ENCODE assay signal across 21 cellular contexts in genomic region chrX:20620301-20620700, GRCh38.
DNase-seq lines count a peak whose midpoint lies in the region; ATAC-seq and TF ChIP-seq lines count a peak whose summit lies in the region.
"Had no signal": no experiment of that assay in that cellular context is flagged by ENCODE, and none has a peak within 500 bp of the region (broad histone marks: within the 10 kb centered on the region; RNA-seq: fewer than 3 reads in every experiment).

No MANE protein-coding gene starts in this region.

- H3K27me3 ChIP-seq in brain microvascular endothelial cell (replicated peaks): no peaks in the 10 kb centered on the region
- H3K27me3 ChIP-seq: heart left ventricle, neutrophil, sigmoid colon, uterus had no signal

- H3K9me3 Mint-ChIP-seq in chondrocyte (ENCODE audit: low read depth): peaks cover 14% of the 10 kb centered on the region
- H3K9me3 Mint-ChIP-seq: activated B cell treated with CpG ODN at 0.5 μM for 24 hours; central memory CD8-positive, alpha-beta T cell; HFFc6; stimulated activated memory B cell treated with anti-CD40 and anti-IgM and Interleukin-4, amounts not matched to agents 10 μg/mL and 1 μg/mL and 100 μg/mL, for 72 hours had no signal

- no peaks in the 10 kb centered on the region for H3K36me3 Mint-ChIP-seq in chondrocyte (ENCODE audit: low read depth)
- H3K36me3 Mint-ChIP-seq: activated CD8-positive, alpha-beta memory T cell treated with anti-CD3 and anti-CD28 coated beads, Interleukin-2, amount 10 ng/mL, durations not matched to agents 7 days and 5 days; stimulated activated memory B cell treated with anti-CD40 and anti-IgM and Interleukin-4, amounts not matched to agents 10 μg/mL and 1 μg/mL and 100 μg/mL, for 72 hours had no signal

- no peak overlapping the region for H3K4me3 ChIP-seq in brain microvascular endothelial cell (ENCODE audit: low read depth, low read length)
- H3K4me3 ChIP-seq: heart left ventricle, sigmoid colon, uterus had no signal

- H3K4me3 Mint-ChIP-seq in chondrocyte (ENCODE audit: unreplicated experiment): no peak overlapping the region
- H3K4me3 Mint-ChIP-seq: activated B cell treated with CpG ODN at 0.5 μM for 24 hours; activated CD8-positive, alpha-beta memory T cell treated with anti-CD3 and anti-CD28 coated beads, Interleukin-2, amount 10 ng/mL, durations not matched to agents 7 days and 5 days; central memory CD8-positive, alpha-beta T cell; HFFc6; stimulated activated memory B cell treated with anti-CD40 and anti-IgM and Interleukin-4, amounts not matched to agents 10 μg/mL and 1 μg/mL and 100 μg/mL, for 72 hours had no signal

- TF ChIP-seq CTCF in brain microvascular endothelial cell (IDR thresholded peaks at IDR 0.05; ENCODE audit: low read depth, low read length, missing control alignments) (no peak), chondrocyte (IDR thresholded peaks at IDR 0.05) (no peak)

- no peak for ATAC-seq in GM19467 (IDR thresholded peaks at IDR 0.05; ENCODE audit: unreplicated experiment)
- ATAC-seq: activated CD8-positive, alpha-beta memory T cell treated with anti-CD3 and anti-CD28 coated beads, Interleukin-2, amount 10 ng/mL, durations not matched to agents 7 days and 5 days; heart left ventricle; stimulated activated memory B cell treated with anti-CD40 and anti-IgM and Interleukin-4, amounts not matched to agents 10 μg/mL and 1 μg/mL and 100 μg/mL, for 72 hours had no signal

- H3K4me1 Mint-ChIP-seq in chondrocyte (ENCODE audit: low read depth): peaks cover 10% of the 10 kb centered on the region
- H3K4me1 Mint-ChIP-seq: activated B cell treated with CpG ODN at 0.5 μM for 24 hours; activated CD8-positive, alpha-beta memory T cell treated with anti-CD3 and anti-CD28 coated beads, Interleukin-2, amount 10 ng/mL, durations not matched to agents 7 days and 5 days; central memory CD8-positive, alpha-beta T cell; stimulated activated memory B cell treated with anti-CD40 and anti-IgM and Interleukin-4, amounts not matched to agents 10 μg/mL and 1 μg/mL and 100 μg/mL, for 72 hours had no signal

- in situ Hi-C loops in brain microvascular endothelial cell (cut with HindIII; ENCODE audit: low pct_ligation_motif_present, low sequenced_read_pairs): no loop called here

- peaks cover 1% of the 10 kb centered on the region for H3K27me3 Mint-ChIP-seq in chondrocyte (ENCODE audit: low read depth)
- H3K27me3 Mint-ChIP-seq: activated B cell treated with CpG ODN at 0.5 μM for 24 hours; stimulated activated memory B cell treated with anti-CD40 and anti-IgM and Interleukin-4, amounts not matched to agents 10 μg/mL and 1 μg/mL and 100 μg/mL, for 72 hours had no signal

- no peaks in the 10 kb centered on the region for H3K36me3 ChIP-seq in brain microvascular endothelial cell (replicated peaks)
- H3K36me3 ChIP-seq: heart left ventricle, neutrophil, sigmoid colon had no signal

- H3K27ac Mint-ChIP-seq in chondrocyte (ENCODE audit: unreplicated experiment): no peak overlapping the region
- H3K27ac Mint-ChIP-seq: activated B cell treated with CpG ODN at 0.5 μM for 24 hours; activated CD8-positive, alpha-beta memory T cell treated with anti-CD3 and anti-CD28 coated beads, Interleukin-2, amount 10 ng/mL, durations not matched to agents 7 days and 5 days; HFFc6; stimulated activated memory B cell treated with anti-CD40 and anti-IgM and Interleukin-4, amounts not matched to agents 10 μg/mL and 1 μg/mL and 100 μg/mL, for 72 hours had no signal

- no peak overlapping the region for H3K27ac ChIP-seq in brain microvascular endothelial cell
- H3K27ac ChIP-seq: heart left ventricle, neutrophil, sigmoid colon, uterus had no signal

- DNase-seq in EH (ENCODE audit: low read depth) (peak; percentile 39), HT-29 (ENCODE audit: low spot score) (peak; percentile 4), brain microvascular endothelial cell (peak; percentile 28), renal cortical epithelial cell (ENCODE audit: low read depth) (peak; percentile 79), chondrocyte (ENCODE audit: low spot score) (no peak)
- no peak for DNase-seq in activated CD4-positive, CD25-positive, alpha-beta regulatory T cell treated with anti-CD3 and anti-CD28 coated beads, Interleukin-2, amount 50 U/mL, for 72 hours
- DNase-seq: activated B cell treated with CpG ODN at 0.5 μM for 24 hours; activated CD8-positive, alpha-beta memory T cell treated with anti-CD3 and anti-CD28 coated beads, Interleukin-2, amount 10 ng/mL, durations not matched to agents 7 days and 5 days; activated naive CD4-positive, alpha-beta T cell; heart left ventricle; HFFc6; midbrain; NCI-H187; NCI-H510A treated with DMSO at 0.1 percent for 48 hours; OCI-M1; sigmoid colon; uterus had no signal

Comparison
In these comparisons a context has a peak if more than half of its experiments do, and no peak if none do; other contexts are left out.
1. DNase-seq: peak in EH (single experiment), HT-29 (single experiment), brain microvascular endothelial cell (single experiment) and renal cortical epithelial cell (single experiment); none in chondrocyte (single experiment) and activated CD4-positive, CD25-positive, alpha-beta regulatory T cell treated with anti-CD3 and anti-CD28 coated beads, Interleukin-2, amount 50 U/mL, for 72 hours (single experiment).